In the genomic region with DNA sequence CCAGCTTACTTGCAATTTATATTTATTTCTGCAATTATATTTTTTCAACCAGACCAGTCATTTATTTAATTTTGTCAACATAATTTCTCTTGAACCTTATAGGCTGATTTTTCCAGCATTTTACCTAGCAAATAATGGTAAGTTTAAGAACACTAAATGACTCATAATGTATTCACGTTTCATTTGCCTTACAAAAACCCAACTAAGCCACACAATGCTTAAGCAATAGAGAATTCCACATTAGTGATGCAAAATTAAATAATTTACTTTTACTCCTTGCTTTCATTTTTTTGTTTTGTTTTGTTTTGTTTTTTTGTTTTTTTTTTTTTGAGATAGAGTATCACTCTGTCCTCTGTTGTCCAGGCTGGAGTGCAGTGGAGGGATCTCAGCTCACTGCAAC, we compare ENCODE assay signal across 15 cellular contexts.
A peak's percentile ranks its signal among the peaks of the same experiment; 100 is the strongest.
DNase-seq lines count a peak whose midpoint lies in the region; ATAC-seq and TF ChIP-seq lines count a peak whose summit lies in the region.
"Had no signal": no experiment of that assay in that cellular context is flagged by ENCODE, and none has a peak within 500 bp of the region (broad histone marks: within the 10 kb centered on the region; RNA-seq: fewer than 3 reads in every experiment).

No MANE protein-coding gene starts in this region.

- intact Hi-C loops in psoas muscle (cut with DNase I), result no loop called here

- TF ChIP-seq CTCF in AG10803 (conservative IDR thresholded peaks at IDR 0.05; ENCODE audit: low read length), result no peak
- no peak for TF ChIP-seq CTCF in fibroblast of lung (conservative IDR thresholded peaks at IDR 0.05 in 1 of 2, IDR thresholded peaks at IDR 0.05 in 1 of 2; ENCODE audit: low read depth in 1 of 2, low read length in 2 of 2)
- TF ChIP-seq CTCF in psoas muscle (IDR thresholded peaks at IDR 0.05), result no peak

- no peaks in the 10 kb centered on the region for H4K20me1 ChIP-seq in fibroblast of lung (ENCODE audit: control insufficient read depth, extremely low read depth, insufficient read depth, low read length)
- H4K20me1 ChIP-seq: BLaER1 treated with 17β-estradiol and CSF1 and Interleukin-3, amounts not matched to agents 10 nM and 100 nM had no signal

- H3K27me3 ChIP-seq in fibroblast of lung (ENCODE audit: control insufficient read depth, insufficient read depth, low read length) (no peaks in the 10 kb centered on the region), psoas muscle (ENCODE audit: insufficient read depth in 3 of 3, low read length in 2 of 3) (no peaks in the 10 kb centered on the region)
- H3K27me3 ChIP-seq: BLaER1 treated with 17β-estradiol and CSF1 and Interleukin-3, amounts not matched to agents 10 nM and 100 nM had no signal

- no peaks in the 10 kb centered on the region for H3K36me3 ChIP-seq in fibroblast of lung (ENCODE audit: control insufficient read depth, insufficient read depth, low read length)
- H3K36me3 ChIP-seq in psoas muscle (ENCODE audit: insufficient read depth in 1 of 2, low read depth in 1 of 2), result no peaks in the 10 kb centered on the region
- H3K36me3 ChIP-seq: BLaER1 treated with 17β-estradiol and CSF1 and Interleukin-3, amounts not matched to agents 10 nM and 100 nM had no signal

- no peak overlapping the region for H3K4me2 ChIP-seq in fibroblast of lung (ENCODE audit: extremely low read depth, insufficient read depth, low read length)
- H3K4me2 ChIP-seq: BLaER1 treated with 17β-estradiol and CSF1 and Interleukin-3, amounts not matched to agents 10 nM and 100 nM had no signal

- H3K4me1 ChIP-seq in fibroblast of lung (ENCODE audit: control insufficient read depth, extremely low read depth, insufficient read depth, low read length) (no peaks in the 10 kb centered on the region), psoas muscle (no peaks in the 10 kb centered on the region)
- H3K4me1 ChIP-seq: BLaER1 treated with 17β-estradiol and CSF1 and Interleukin-3, amounts not matched to agents 10 nM and 100 nM had no signal

- DNase-seq in AG10803 (ENCODE audit: low read depth) (peak; percentile 6), HCEC 1CT (peak; percentile 77), amniotic epithelial cell (ENCODE audit: low read depth) (peak; percentile 53), fibroblast of lung (ENCODE audit: low read depth in 2 of 2) (peak; percentile 3 to 36), psoas muscle (no peak), NCI-H1092 treated with DMSO at 0.1 percent for 48 hours (lab: John Stamatoyannopoulos, UW) (no peak), OCI-M1 (lab: John Stamatoyannopoulos, UW) (no peak)
- DNase-seq: H9, NCI-H1694 treated with DMSO at 0.1 percent for 48 hours, NCI-H510A, NCI-H82, PC-3, RPMI8226 had no signal

- H3K4me3 ChIP-seq in AG10803 (ENCODE audit: low read length) (no peak overlapping the region), fibroblast of lung (replicated peaks in 1 of 4; ENCODE audit: control extremely low read depth in 1 of 4, insufficient read depth in 1 of 4, low read depth in 3 of 4, low read length in 4 of 4) (no peak overlapping the region), psoas muscle (no peak overlapping the region)
- H3K4me3 ChIP-seq: BLaER1 treated with 17β-estradiol and CSF1 and Interleukin-3, amounts not matched to agents 10 nM and 100 nM had no signal

- H3K27ac ChIP-seq in fibroblast of lung (ENCODE audit: insufficient read depth, low read length) (no peak overlapping the region), psoas muscle (no peak overlapping the region)
- H3K27ac ChIP-seq: BLaER1 treated with 17β-estradiol and CSF1 and Interleukin-3, amounts not matched to agents 10 nM and 100 nM had no signal

- no peak for ATAC-seq in esophagus mucosa
- no peak for ATAC-seq in psoas muscle
- ATAC-seq: PC-3 had no signal

- no peak overlapping the region for H2AFZ ChIP-seq in fibroblast of lung (ENCODE audit: low read length)

- no peak overlapping the region for H3K9ac ChIP-seq in fibroblast of lung (ENCODE audit: insufficient read depth, low read length)
- H3K9ac ChIP-seq: BLaER1 treated with 17β-estradiol and CSF1 and Interleukin-3, amounts not matched to agents 10 nM and 100 nM had no signal

- H3K79me2 ChIP-seq in fibroblast of lung (ENCODE audit: control insufficient read depth, insufficient read depth, low read length), result no peaks in the 10 kb centered on the region

- no peaks in the 10 kb centered on the region for H3K9me3 ChIP-seq in fibroblast of lung (ENCODE audit: control insufficient read depth, insufficient read depth, low read depth, low read length)
- peaks cover 22% of the 10 kb centered on the region for H3K9me3 ChIP-seq in psoas muscle

- 74 to 81% (median 79%) methylated on average over 1 of the region's 1 CpG for WGBS in psoas muscle, 3 donors

Comparison
In these comparisons a context has a peak if more than half of its experiments do, and no peak if none do; other contexts are left out.
1. DNase-seq: peak in AG10803 (single experiment), HCEC 1CT (single experiment), amniotic epithelial cell (single experiment) and fibroblast of lung (2 of 2); none in psoas muscle (0 of 2), NCI-H1092 treated with DMSO at 0.1 percent for 48 hours (single experiment) and OCI-M1 (single experiment).